In genomic region chr13:100854091-100854490, GRCh38 we compare ENCODE assay signal across 20 cellular contexts.
"Had no signal": no experiment of that assay in that cellular context is flagged by ENCODE, and none has a peak within 500 bp of the region (broad histone marks: within the 10 kb centered on the region; RNA-seq: fewer than 3 reads in every experiment).

No MANE protein-coding gene starts in this region.

- H3K36me3 ChIP-seq: left lung, transverse colon had no signal

- H3K27me3 Mint-ChIP-seq: activated T-helper 17 cell treated with anti-CD3 and anti-CD28 coated beads, Interleukin-2, amount 50 U/mL, for 72 hours; dendritic cell treated with granulocyte-macrophage colony-stimulating factor and Interleukin-4, amounts not matched to agents 40 ng/mL and 50 ng/mL, for 4 days; progenitor cell of endocrine pancreas had no signal

- ATAC-seq: activated T-helper 17 cell treated with anti-CD3 and anti-CD28 coated beads, Interleukin-2, amount 50 U/mL, for 72 hours; left lung; natural killer cell had no signal

- H3K4me3 Mint-ChIP-seq: activated T-helper 17 cell treated with anti-CD3 and anti-CD28 coated beads, Interleukin-2, amount 50 U/mL, for 72 hours; dendritic cell treated with granulocyte-macrophage colony-stimulating factor and Interleukin-4, amounts not matched to agents 40 ng/mL and 50 ng/mL, for 4 days; natural killer cell had no signal

- H3K4me1 Mint-ChIP-seq: activated T-helper 17 cell treated with anti-CD3 and anti-CD28 coated beads, Interleukin-2, amount 50 U/mL, for 72 hours; natural killer cell had no signal

- DNase-seq: activated CD4-positive, alpha-beta T cell treated with anti-CD3 and anti-CD28 coated beads for 1 hour; activated CD4-positive, alpha-beta T cell treated with anti-CD3 and anti-CD28 coated beads, Interleukin-2, amount 50 U/mL, for 4 hours; activated naive CD4-positive, alpha-beta T cell treated with Interleukin-2 at 50 U/mL for 16 hours; effector memory CD4-positive, alpha-beta T cell; foreskin melanocyte; left lung; natural killer cell; occipital lobe; right cardiac atrium; small intestine; stimulated activated CD4-positive, alpha-beta T cell treated with anti-CD3 and anti-CD28 coated beads, Interleukin-4, amount 100 ng/mL, for 24 hours; stimulated activated naive CD4-positive, alpha-beta T cell; substantia nigra; T-helper 9 cell; transverse colon had no signal

- H3K27ac ChIP-seq: left lung, transverse colon had no signal

- FAIRE-seq: bronchial epithelial cell, islet of Langerhans, small intestine had no signal

- H3K9me3 Mint-ChIP-seq: activated T-helper 17 cell treated with anti-CD3 and anti-CD28 coated beads, Interleukin-2, amount 50 U/mL, for 72 hours; dendritic cell treated with granulocyte-macrophage colony-stimulating factor and Interleukin-4, amounts not matched to agents 40 ng/mL and 50 ng/mL, for 4 days; natural killer cell had no signal

- H3K4me1 ChIP-seq: left lung, transverse colon had no signal

- H3K4me3 ChIP-seq: left lung, transverse colon had no signal

- H3K9me3 ChIP-seq: transverse colon had no signal

- H3K27ac Mint-ChIP-seq: activated T-helper 17 cell treated with anti-CD3 and anti-CD28 coated beads, Interleukin-2, amount 50 U/mL, for 72 hours; dendritic cell treated with granulocyte-macrophage colony-stimulating factor and Interleukin-4, amounts not matched to agents 40 ng/mL and 50 ng/mL, for 4 days; natural killer cell; progenitor cell of endocrine pancreas had no signal

- H3K27me3 ChIP-seq: left lung, transverse colon had no signal

- H3K36me3 Mint-ChIP-seq: natural killer cell had no signal
